10 cellular contexts compared by ENCODE assay signal in the genomic region with DNA sequence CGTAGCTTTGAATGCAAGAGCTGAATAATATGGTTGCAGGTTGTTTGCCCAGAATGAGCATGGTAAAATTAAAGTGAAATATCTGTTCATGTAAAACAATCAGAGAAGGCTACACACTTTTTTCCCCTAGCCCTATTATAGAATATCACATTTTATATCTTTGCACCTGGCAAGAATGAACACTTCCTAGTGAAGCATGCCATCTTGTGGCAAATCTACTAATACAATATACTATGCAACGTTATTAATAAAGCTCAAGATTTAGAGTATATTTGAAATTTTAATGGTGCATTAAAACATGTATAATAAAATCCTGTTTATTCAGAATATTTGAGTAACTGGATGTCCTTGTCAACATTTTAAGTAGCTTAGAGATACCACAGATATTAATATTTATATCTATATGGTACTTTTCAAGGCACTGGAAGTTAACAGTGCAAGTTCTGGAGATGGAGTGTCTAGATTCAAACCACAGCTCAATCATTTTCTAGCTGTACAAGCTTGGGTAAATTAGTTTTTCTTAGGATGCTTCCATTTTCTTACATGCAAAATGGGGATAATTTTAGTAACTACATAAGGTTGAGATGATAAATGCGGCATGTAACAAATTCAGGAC.
A peak's percentile ranks its signal among the peaks of the same experiment; 100 is the strongest.
DNase-seq lines count a peak whose midpoint lies in the region; ATAC-seq and TF ChIP-seq lines count a peak whose summit lies in the region.
"Had no signal": no experiment of that assay in that cellular context is flagged by ENCODE, and none has a peak within 500 bp of the region (broad histone marks: within the 10 kb centered on the region; RNA-seq: fewer than 3 reads in every experiment).

No MANE protein-coding gene starts in this region.

- no peaks in the 10 kb centered on the region for H3K9me3 ChIP-seq in endodermal cell (ENCODE audit: control insufficient read depth, low read length)
- H3K9me3 ChIP-seq: transverse colon had no signal

- no peaks in the 10 kb centered on the region for H3K9me3 Mint-ChIP-seq in endodermal cell
- no peaks in the 10 kb centered on the region for H3K9me3 Mint-ChIP-seq in T-helper 2 cell treated with Interferon-gamma antibody and Interleukin-4, amounts not matched to agents 5 μg/mL and 100 μg/mL, for 36 hours
- H3K9me3 Mint-ChIP-seq in stimulated activated naive B cell treated with anti-CD40 and anti-IgM and Interleukin-4, amounts not matched to agents 10 μg/mL and 1 μg/mL and 100 μg/mL, for 72 hours, result no peaks in the 10 kb centered on the region

- WGBS in endodermal cell (ENCODE audit: insufficient coverage in 1 of 2, insufficient read length in 1 of 2), 2 experiments, result 93% methylated on average over 2 of the region's 3 CpGs; no CpG with 5 or more reads in 1 of the 2 experiments

- TF ChIP-seq CTCF in endodermal cell (conservative IDR thresholded peaks at IDR 0.05), result peak; percentile 69
- peak; percentile 43 for TF ChIP-seq CTCF in retinal pigment epithelial cell (conservative IDR thresholded peaks at IDR 0.05; ENCODE audit: low read depth, low read length)

- no peak overlapping the region for H3K9ac ChIP-seq in endodermal cell (ENCODE audit: extremely low read depth, low read length, poor library complexity, severe bottlenecking)

- ATAC-seq in stimulated activated naive B cell treated with anti-CD40 and anti-IgM and Interleukin-4, amounts not matched to agents 10 μg/mL and 1 μg/mL and 100 μg/mL, for 72 hours (replicated peaks), result no peak

- H3K27me3 Mint-ChIP-seq in endodermal cell (ENCODE audit: insufficient read depth), result no peaks in the 10 kb centered on the region
- no peaks in the 10 kb centered on the region for H3K27me3 Mint-ChIP-seq in T-helper 2 cell treated with Interferon-gamma antibody and Interleukin-4, amounts not matched to agents 5 μg/mL and 100 μg/mL, for 36 hours (ENCODE audit: low read depth)
- H3K27me3 Mint-ChIP-seq in stimulated activated naive B cell treated with anti-CD40 and anti-IgM and Interleukin-4, amounts not matched to agents 10 μg/mL and 1 μg/mL and 100 μg/mL, for 72 hours, result no peaks in the 10 kb centered on the region

- no peaks in the 10 kb centered on the region for H3K36me3 Mint-ChIP-seq in endodermal cell (ENCODE audit: low read depth)
- no peaks in the 10 kb centered on the region for H3K36me3 Mint-ChIP-seq in T-helper 2 cell treated with Interferon-gamma antibody and Interleukin-4, amounts not matched to agents 5 μg/mL and 100 μg/mL, for 36 hours (ENCODE audit: low read depth)
- no peaks in the 10 kb centered on the region for H3K36me3 Mint-ChIP-seq in stimulated activated naive B cell treated with anti-CD40 and anti-IgM and Interleukin-4, amounts not matched to agents 10 μg/mL and 1 μg/mL and 100 μg/mL, for 72 hours

- DNase-seq in DMS79 treated with DMSO at 0.1 percent for 48 hours (lab: John Stamatoyannopoulos, UW), result peak; percentile 21
- no peak for DNase-seq in DMS79 (lab: John Stamatoyannopoulos, UW)
- peak; percentile 24 for DNase-seq in NCI-H460 (ENCODE audit: extremely low read depth, low read depth)
- DNase-seq in endodermal cell, result no peak
- peak; percentile 8 for DNase-seq in retinal pigment epithelial cell (ENCODE audit: low read depth)
- no peak for DNase-seq in T-helper 2 cell treated with Interferon-gamma antibody and Interleukin-4, amounts not matched to agents 5 μg/mL and 100 μg/mL, for 36 hours (ENCODE audit: low spot score)
- no peak for DNase-seq in stimulated activated naive B cell treated with anti-CD40 and anti-IgM and Interleukin-4, amounts not matched to agents 10 μg/mL and 1 μg/mL and 100 μg/mL, for 72 hours
- DNase-seq in activated naive CD4-positive, alpha-beta T cell (lab: John Stamatoyannopoulos, UW), result no peak
- DNase-seq: activated T-cell treated with anti-CD3 and anti-CD28 coated beads, Interleukin-2, amount 50 U/mL, for 1 hour; transverse colon had no signal

- no peaks in the 10 kb centered on the region for H3K36me3 ChIP-seq in endodermal cell (ENCODE audit: control insufficient read depth, insufficient read depth, low read length)
- H3K36me3 ChIP-seq: transverse colon had no signal

- no peaks in the 10 kb centered on the region for H3K27me3 ChIP-seq in endodermal cell (ENCODE audit: control insufficient read depth, insufficient read depth, low read length, poor library complexity, severe bottlenecking)
- H3K27me3 ChIP-seq: transverse colon had no signal

- H3K27ac Mint-ChIP-seq in endodermal cell, result no peak overlapping the region
- H3K27ac Mint-ChIP-seq in T-helper 2 cell treated with Interferon-gamma antibody and Interleukin-4, amounts not matched to agents 5 μg/mL and 100 μg/mL, for 36 hours, result no peak overlapping the region
- no peak overlapping the region for H3K27ac Mint-ChIP-seq in stimulated activated naive B cell treated with anti-CD40 and anti-IgM and Interleukin-4, amounts not matched to agents 10 μg/mL and 1 μg/mL and 100 μg/mL, for 72 hours

- H3K4me3 ChIP-seq in endodermal cell (ENCODE audit: low read length) (no peak overlapping the region), retinal pigment epithelial cell (ENCODE audit: low read length) (no peak overlapping the region)
- H3K4me3 ChIP-seq: transverse colon had no signal

- no peak overlapping the region for H3K4me3 Mint-ChIP-seq in endodermal cell
- no peak overlapping the region for H3K4me3 Mint-ChIP-seq in T-helper 2 cell treated with Interferon-gamma antibody and Interleukin-4, amounts not matched to agents 5 μg/mL and 100 μg/mL, for 36 hours
- no peak overlapping the region for H3K4me3 Mint-ChIP-seq in stimulated activated naive B cell treated with anti-CD40 and anti-IgM and Interleukin-4, amounts not matched to agents 10 μg/mL and 1 μg/mL and 100 μg/mL, for 72 hours

- peaks cover 3% of the 10 kb centered on the region for H3K4me1 ChIP-seq in endodermal cell (ENCODE audit: control insufficient read depth, insufficient read depth, low read length)
- H3K4me1 ChIP-seq: transverse colon had no signal

- H3K27ac ChIP-seq in endodermal cell (ENCODE audit: low read depth, low read length), result no peak overlapping the region
- H3K27ac ChIP-seq: transverse colon had no signal

- H3K4me1 Mint-ChIP-seq in endodermal cell, result peaks cover 9% of the 10 kb centered on the region
- no peaks in the 10 kb centered on the region for H3K4me1 Mint-ChIP-seq in T-helper 2 cell treated with Interferon-gamma antibody and Interleukin-4, amounts not matched to agents 5 μg/mL and 100 μg/mL, for 36 hours (ENCODE audit: low read depth)
- no peaks in the 10 kb centered on the region for H3K4me1 Mint-ChIP-seq in stimulated activated naive B cell treated with anti-CD40 and anti-IgM and Interleukin-4, amounts not matched to agents 10 μg/mL and 1 μg/mL and 100 μg/mL, for 72 hours

Comparison
In these comparisons a context has a peak if more than half of its experiments do, and no peak if none do; other contexts are left out.
1. DNase-seq: peak in DMS79 treated with DMSO at 0.1 percent for 48 hours (single experiment), NCI-H460 (single experiment) and retinal pigment epithelial cell (single experiment); none in DMS79 (single experiment), endodermal cell (single experiment), T-helper 2 cell treated with Interferon-gamma antibody and Interleukin-4, amounts not matched to agents 5 μg/mL and 100 μg/mL, for 36 hours (single experiment), stimulated activated naive B cell treated with anti-CD40 and anti-IgM and Interleukin-4, amounts not matched to agents 10 μg/mL and 1 μg/mL and 100 μg/mL, for 72 hours (single experiment) and activated naive CD4-positive, alpha-beta T cell (0 of 4).